5 cellular contexts compared by ENCODE assay signal in the genomic region with DNA sequence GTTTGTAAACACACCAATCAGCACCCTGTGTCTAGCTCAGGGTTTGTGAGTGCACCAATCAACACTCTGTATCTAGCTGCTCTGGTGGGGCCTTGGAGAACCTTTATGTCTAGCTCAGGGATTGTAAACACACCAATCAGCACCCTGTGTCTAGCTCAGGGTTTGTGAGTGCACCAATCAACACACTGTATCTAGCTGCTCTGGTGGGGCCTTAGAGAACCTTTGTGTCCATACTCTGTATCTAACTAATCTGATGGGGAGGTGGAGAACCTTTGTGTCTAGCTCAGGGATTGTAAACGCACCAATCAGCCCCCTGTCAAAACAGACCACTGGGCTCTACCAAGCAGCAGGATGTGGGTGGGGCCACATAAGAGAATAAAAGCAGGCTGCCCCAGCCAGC. TPM values are rescaled to one million over a fixed set of nuclear protein-coding genes. Genes with fewer than 3 reads are reported as not detected.
"Had no signal": no experiment of that assay in that cellular context is flagged by ENCODE, and none has a peak within 500 bp of the region (broad histone marks: within the 10 kb centered on the region; RNA-seq: fewer than 3 reads in every experiment).

No MANE protein-coding gene starts in this region.

RNA-seq across cellular contexts. Expression of gene QRFP, which starts 14.1 kb away (rescaled TPM):
- total RNA-seq: GM23248, H4, H7, HT-29 had no signal
- polyA plus RNA-seq: IgD-negative memory B cell had no signal

RNA-seq across cellular contexts. Expression of gene FIBCD1, which starts 28.4 kb away (rescaled TPM):
- polyA plus RNA-seq: IgD-negative memory B cell had no signal
